ENCODE assay signal across 1 cellular context in genomic region chrX:115881170-115881569, GRCh38.
TF ChIP-seq lines count a peak whose summit lies in the region.

No MANE protein-coding gene starts in this region.

TF ChIP-seq in HEK293, 187 proteins besides CTCF, POLR2A, EP300 and RAD21 (continued from another document):
- TF ChIP-seq ZNF704 (tag by site-specific recombination; IDR thresholded peaks at IDR 0.05) (peak; percentile 95), ZNF623 (tag by site-specific recombination; IDR thresholded peaks at IDR 0.05) (peak; percentile 93), ZNF23 (tag by site-specific recombination; IDR thresholded peaks at IDR 0.05; ENCODE audit: borderline replicate concordance) (peak; percentile 71; the same call in 1 of the 2 replicates), ZNF510 (tag by site-specific recombination; IDR thresholded peaks at IDR 0.05; ENCODE audit: insufficient replicate concordance) (peak; percentile 99), ZNF362 (tag by site-specific recombination; IDR thresholded peaks at IDR 0.05) (0 out of 2 replicates have a peak, but pooled peaks have one; percentile 27), OSR2 (tag by site-specific recombination; IDR thresholded peaks at IDR 0.05) (peak; percentile 43; the same call in 1 of the 2 replicates), ZNF26 (tag by site-specific recombination; IDR thresholded peaks at IDR 0.05) (0 out of 2 replicates have a peak, but pooled peaks have one; percentile 21), ZFP37 (tag by site-specific recombination; IDR thresholded peaks at IDR 0.05) (peak; percentile 99), RBAK (tag by site-specific recombination; IDR thresholded peaks at IDR 0.05) (peak; percentile 86), FEZF1 (tag by site-specific recombination; IDR thresholded peaks at IDR 0.05) (peak; percentile 42; the same call in 1 of the 2 replicates), ZNF214 (tag by site-specific recombination; IDR thresholded peaks at IDR 0.05; ENCODE audit: borderline replicate concordance) (peak; percentile 49; the same call in 1 of the 2 replicates), INSM2 (tag by site-specific recombination; IDR thresholded peaks at IDR 0.05) (peak; percentile 73; the same call in 1 of the 2 replicates), ZNF654 (tag by site-specific recombination; IDR thresholded peaks at IDR 0.05; ENCODE audit: low read depth) (peak; percentile 95), REPIN1 (tag by site-specific recombination; IDR thresholded peaks at IDR 0.05; ENCODE audit: low read depth) (peak; percentile 43; the same call in 1 of the 2 replicates), ZXDB (tag by site-specific recombination; IDR thresholded peaks at IDR 0.05) (peak; percentile 98), ZNF645 (tag by site-specific recombination; IDR thresholded peaks at IDR 0.05) (0 out of 2 replicates have a peak, but pooled peaks have one; percentile 81), ZNF639 (tag by site-specific recombination; IDR thresholded peaks at IDR 0.05) (peak; percentile 97), ZNF202 (tag by site-specific recombination; IDR thresholded peaks at IDR 0.05; ENCODE audit: borderline replicate concordance) (peak; percentile 100), ZNF548 (tag by site-specific recombination; IDR thresholded peaks at IDR 0.05) (0 out of 2 replicates have a peak, but pooled peaks have one; percentile 55), GLI2 (tag by site-specific recombination; IDR thresholded peaks at IDR 0.05; ENCODE audit: borderline replicate concordance, low read depth) (peak; percentile 95; the same call in 1 of the 2 replicates), ZNF488 (tag by site-specific recombination; IDR thresholded peaks at IDR 0.05) (peak; percentile 78; the same call in 1 of the 2 replicates), ZNF785 (tag by site-specific recombination; IDR thresholded peaks at IDR 0.05) (0 out of 2 replicates have a peak, but pooled peaks have one; percentile 39), ZNF501 (tag by site-specific recombination; IDR thresholded peaks at IDR 0.05) (peak; percentile 59; the same call in 1 of the 2 replicates), ZSCAN23 (tag by site-specific recombination; IDR thresholded peaks at IDR 0.05) (peak; percentile 89), ZNF146 (tag by site-specific recombination; IDR thresholded peaks at IDR 0.05) (peak; percentile 37; the same call in 1 of the 2 replicates), ZNF366 (tag by site-specific recombination; conservative IDR thresholded peaks at IDR 0.05) (peak; percentile 71), OVOL3 (tag by site-specific recombination; IDR thresholded peaks at IDR 0.05) (peak; percentile 90)
